In the genomic region with DNA sequence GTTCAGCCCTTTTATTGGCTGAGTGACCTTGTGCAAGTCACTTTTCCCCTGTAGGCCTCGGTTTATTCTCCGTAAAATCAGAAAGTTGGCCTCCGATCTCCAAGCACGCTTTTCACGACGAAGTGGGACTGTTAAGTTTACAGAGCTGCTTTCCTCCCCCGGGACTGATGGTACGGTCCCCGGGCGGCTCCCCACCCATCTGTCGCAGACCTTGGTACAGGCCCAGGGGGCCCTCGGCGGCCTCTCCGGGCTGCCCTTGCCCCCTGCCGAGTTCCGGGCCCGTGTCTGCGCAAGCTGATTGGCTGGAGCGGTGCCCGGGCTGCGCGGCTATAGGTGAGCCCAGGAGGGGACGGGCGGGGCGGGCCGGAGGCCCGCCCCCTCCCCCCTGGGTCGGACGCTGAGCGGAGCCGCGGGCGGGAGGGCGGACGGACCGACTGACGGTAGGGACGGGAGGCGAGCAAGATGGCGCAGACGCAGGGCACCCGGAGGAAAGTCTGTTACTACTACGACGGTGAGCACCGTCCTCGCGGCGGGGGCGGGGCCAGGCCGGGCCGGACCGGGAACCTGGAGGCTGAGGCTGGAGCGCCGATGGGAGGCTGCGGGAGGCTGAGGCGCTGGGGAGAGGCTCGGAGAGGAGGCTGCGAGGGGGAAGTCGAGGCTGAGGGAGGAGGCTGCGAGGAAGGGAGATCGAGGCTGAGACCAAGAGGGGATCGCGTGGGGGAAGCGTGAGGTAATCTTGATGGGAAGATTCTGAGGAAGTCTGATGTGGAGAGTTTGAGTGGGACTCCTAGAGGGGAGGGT, we compare ENCODE assay signal across 1 cellular context.
TF ChIP-seq lines count a peak whose summit lies in the region.

A gene (plus strand): TSS at position 376 of the 801 bp plus-strand sequence. CDS start 87 bp downstream, at position 463.

TF ChIP-seq in K562, 482 proteins besides CTCF, POLR2A, EP300 and RAD21 (continued from another document and continues in another):
- TF ChIP-seq, protein P1, sequence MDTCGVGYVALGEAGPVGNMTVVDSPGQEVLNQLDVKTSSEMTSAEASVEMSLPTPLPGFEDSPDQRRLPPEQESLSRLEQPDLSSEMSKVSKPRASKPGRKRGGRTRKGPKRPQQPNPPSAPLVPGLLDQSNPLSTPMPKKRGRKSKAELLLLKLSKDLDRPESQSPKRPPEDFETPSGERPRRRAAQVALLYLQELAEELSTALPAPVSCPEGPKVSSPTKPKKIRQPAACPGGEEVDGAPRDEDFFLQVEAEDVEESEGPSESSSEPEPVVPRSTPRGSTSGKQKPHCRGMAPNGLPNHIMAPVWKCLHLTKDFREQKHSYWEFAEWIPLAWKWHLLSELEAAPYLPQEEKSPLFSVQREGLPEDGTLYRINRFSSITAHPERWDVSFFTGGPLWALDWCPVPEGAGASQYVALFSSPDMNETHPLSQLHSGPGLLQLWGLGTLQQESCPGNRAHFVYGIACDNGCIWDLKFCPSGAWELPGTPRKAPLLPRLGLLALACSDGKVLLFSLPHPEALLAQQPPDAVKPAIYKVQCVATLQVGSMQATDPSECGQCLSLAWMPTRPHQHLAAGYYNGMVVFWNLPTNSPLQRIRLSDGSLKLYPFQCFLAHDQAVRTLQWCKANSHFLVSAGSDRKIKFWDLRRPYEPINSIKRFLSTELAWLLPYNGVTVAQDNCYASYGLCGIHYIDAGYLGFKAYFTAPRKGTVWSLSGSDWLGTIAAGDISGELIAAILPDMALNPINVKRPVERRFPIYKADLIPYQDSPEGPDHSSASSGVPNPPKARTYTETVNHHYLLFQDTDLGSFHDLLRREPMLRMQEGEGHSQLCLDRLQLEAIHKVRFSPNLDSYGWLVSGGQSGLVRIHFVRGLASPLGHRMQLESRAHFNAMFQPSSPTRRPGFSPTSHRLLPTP (IDR thresholded peaks at IDR 0.05; ENCODE audit: borderline replicate concordance, extremely low read depth, insufficient read length), result no peak
- peak; percentile 52 for TF ChIP-seq NFRKB (IDR thresholded peaks at IDR 0.05; ENCODE audit: low read depth)
- no peak; the same call in 1 of the 2 replicates for TF ChIP-seq GATA2 (CRISPR knock-in tag; IDR thresholded peaks at IDR 0.05)
- TF ChIP-seq, protein P2, sequence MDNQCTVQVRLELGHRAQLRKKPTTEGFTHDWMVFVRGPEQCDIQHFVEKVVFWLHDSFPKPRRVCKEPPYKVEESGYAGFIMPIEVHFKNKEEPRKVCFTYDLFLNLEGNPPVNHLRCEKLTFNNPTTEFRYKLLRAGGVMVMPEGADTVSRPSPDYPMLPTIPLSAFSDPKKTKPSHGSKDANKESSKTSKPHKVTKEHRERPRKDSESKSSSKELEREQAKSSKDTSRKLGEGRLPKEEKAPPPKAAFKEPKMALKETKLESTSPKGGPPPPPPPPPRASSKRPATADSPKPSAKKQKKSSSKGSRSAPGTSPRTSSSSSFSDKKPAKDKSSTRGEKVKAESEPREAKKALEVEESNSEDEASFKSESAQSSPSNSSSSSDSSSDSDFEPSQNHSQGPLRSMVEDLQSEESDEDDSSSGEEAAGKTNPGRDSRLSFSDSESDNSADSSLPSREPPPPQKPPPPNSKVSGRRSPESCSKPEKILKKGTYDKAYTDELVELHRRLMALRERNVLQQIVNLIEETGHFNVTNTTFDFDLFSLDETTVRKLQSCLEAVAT (IDR thresholded peaks at IDR 0.05), result peak; percentile 86 to 94
- no peak for TF ChIP-seq PCBP2 (IDR thresholded peaks at IDR 0.05; ENCODE audit: low read depth, low read length, poor library complexity, severe bottlenecking)
- no peak for TF ChIP-seq MTF1 (CRISPR knock-in tag; IDR thresholded peaks at IDR 0.05; ENCODE audit: borderline replicate concordance)
- TF ChIP-seq XRCC3 (IDR thresholded peaks at IDR 0.05), result no peak
- peak; percentile 78 for TF ChIP-seq ELF4 (CRISPR knock-in tag; IDR thresholded peaks at IDR 0.05)
- peak; percentile 24 to 75; a peak in 2 of 4 replicates for TF ChIP-seq ARNT (IDR thresholded peaks at IDR 0.05)
- no peak; the same call in 1 of the 2 replicates for TF ChIP-seq HIVEP1 (CRISPR knock-in tag; IDR thresholded peaks at IDR 0.05)
- peak; percentile 72 for TF ChIP-seq GTF2E2 (tag; IDR thresholded peaks at IDR 0.05)
- TF ChIP-seq PURB (CRISPR knock-in tag; IDR thresholded peaks at IDR 0.05; ENCODE audit: low read depth), result no peak
- TF ChIP-seq YY1 (IDR thresholded peaks at IDR 0.05; ENCODE audit: borderline replicate concordance in 1 of 3, control insufficient read depth in 1 of 3, extremely low read depth in 1 of 3, insufficient read depth in 3 of 3, insufficient read length in 1 of 3, insufficient replicate concordance in 2 of 3, low read depth in 1 of 3, low read length in 2 of 3), result peak; percentile 74 to 94 (median 90)
- TF ChIP-seq, protein P3, sequence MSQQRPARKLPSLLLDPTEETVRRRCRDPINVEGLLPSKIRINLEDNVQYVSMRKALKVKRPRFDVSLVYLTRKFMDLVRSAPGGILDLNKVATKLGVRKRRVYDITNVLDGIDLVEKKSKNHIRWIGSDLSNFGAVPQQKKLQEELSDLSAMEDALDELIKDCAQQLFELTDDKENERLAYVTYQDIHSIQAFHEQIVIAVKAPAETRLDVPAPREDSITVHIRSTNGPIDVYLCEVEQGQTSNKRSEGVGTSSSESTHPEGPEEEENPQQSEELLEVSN (IDR thresholded peaks at IDR 0.05; ENCODE audit: borderline replicate concordance in 1 of 2, extremely low read depth in 1 of 2, insufficient read depth in 1 of 2, insufficient read length in 1 of 2, low read depth in 1 of 2, low read length in 1 of 2, poor library complexity in 1 of 2, severe bottlenecking in 1 of 2), result peak in 1 of 2 experiments; percentile 40
- TF ChIP-seq NELFE (IDR thresholded peaks at IDR 0.05; ENCODE audit: insufficient read depth, insufficient read length), result no peak
- no peak for TF ChIP-seq CBX2 (IDR thresholded peaks at IDR 0.05; ENCODE audit: insufficient read depth, low read length, poor library complexity, severe bottlenecking)
- TF ChIP-seq KDM2B (CRISPR knock-in tag; IDR thresholded peaks at IDR 0.05), result no peak
- no peak for TF ChIP-seq HDAC6 (IDR thresholded peaks at IDR 0.05; ENCODE audit: low read depth, low read length)
- no peak for TF ChIP-seq CHD4 (IDR thresholded peaks at IDR 0.05; ENCODE audit: insufficient read depth, insufficient replicate concordance, low read depth, low read length, poor library complexity, severe bottlenecking)
- 0 out of 2 replicates have a peak, but pooled peaks have one; percentile 24 for TF ChIP-seq ZNF232 (CRISPR knock-in tag; IDR thresholded peaks at IDR 0.05)
- TF ChIP-seq, protein P4, sequence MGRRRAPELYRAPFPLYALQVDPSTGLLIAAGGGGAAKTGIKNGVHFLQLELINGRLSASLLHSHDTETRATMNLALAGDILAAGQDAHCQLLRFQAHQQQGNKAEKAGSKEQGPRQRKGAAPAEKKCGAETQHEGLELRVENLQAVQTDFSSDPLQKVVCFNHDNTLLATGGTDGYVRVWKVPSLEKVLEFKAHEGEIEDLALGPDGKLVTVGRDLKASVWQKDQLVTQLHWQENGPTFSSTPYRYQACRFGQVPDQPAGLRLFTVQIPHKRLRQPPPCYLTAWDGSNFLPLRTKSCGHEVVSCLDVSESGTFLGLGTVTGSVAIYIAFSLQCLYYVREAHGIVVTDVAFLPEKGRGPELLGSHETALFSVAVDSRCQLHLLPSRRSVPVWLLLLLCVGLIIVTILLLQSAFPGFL (CRISPR knock-in tag; IDR thresholded peaks at IDR 0.05), result no peak
- peak; percentile 4 for TF ChIP-seq MEIS2 (IDR thresholded peaks at IDR 0.05; ENCODE audit: partially characterized antibody)
- TF ChIP-seq, protein P5, sequence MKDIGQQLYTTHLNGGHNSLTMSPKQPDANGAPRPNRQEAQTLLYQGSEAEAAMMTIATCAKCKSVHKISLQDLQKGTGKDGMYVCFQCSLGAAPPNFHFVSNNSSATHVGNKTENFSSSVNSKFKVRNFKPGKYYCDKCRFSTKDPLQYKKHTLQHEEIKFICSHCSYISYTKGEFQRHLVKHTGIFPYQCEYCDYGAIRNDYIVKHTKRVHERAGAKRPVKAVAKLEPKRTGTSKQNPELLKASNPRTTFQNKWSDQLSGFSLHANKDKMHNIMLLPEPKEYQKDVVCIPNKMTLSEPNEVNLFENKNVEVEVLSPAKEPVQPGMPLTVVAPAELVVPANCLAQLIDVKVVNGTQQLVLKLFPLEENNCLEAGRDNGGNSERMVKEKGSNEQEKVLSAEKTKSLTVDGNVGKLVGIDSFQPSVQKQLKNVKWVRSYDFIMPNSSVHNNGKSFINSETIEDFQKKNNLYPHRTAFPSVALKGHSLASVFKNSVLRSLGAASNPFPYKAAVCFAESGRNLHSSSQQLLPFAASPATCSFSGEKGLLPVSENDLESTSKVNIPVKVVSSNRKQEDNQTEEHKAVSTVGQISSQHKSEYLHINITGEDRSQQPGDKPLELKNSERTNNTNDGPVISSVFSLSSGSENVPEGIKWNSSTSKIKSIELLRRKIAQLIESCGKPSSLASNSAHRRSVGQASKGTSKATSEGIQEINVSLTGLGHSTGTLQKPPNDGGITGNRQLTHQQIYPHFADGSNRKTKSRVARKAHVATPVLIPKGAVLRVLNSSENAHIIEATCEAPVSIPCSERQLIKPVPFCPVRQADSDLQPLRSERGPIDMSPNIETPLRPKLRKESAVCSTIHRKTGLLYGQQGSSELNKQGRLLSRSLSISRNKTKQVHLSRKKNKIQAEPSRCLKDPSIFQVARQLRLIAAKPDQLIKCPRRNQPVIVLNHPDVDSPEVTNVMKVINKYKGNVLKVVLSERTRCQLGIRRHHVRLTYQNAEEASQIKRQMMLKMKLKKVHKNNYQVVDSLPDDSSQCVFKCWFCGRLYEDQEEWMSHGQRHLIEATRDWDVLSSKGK (CRISPR knock-in tag; IDR thresholded peaks at IDR 0.05), result no peak
- TF ChIP-seq FOS (IDR thresholded peaks at IDR 0.05; ENCODE audit: extremely low read depth, insufficient read length), result peak; percentile 92
- no peak for TF ChIP-seq ZC3H8 (IDR thresholded peaks at IDR 0.05)
- 0 out of 2 replicates have a peak, but pooled peaks have one; percentile 73 for TF ChIP-seq CHCHD3 (CRISPR knock-in tag; IDR thresholded peaks at IDR 0.05)
- TF ChIP-seq, protein P6, sequence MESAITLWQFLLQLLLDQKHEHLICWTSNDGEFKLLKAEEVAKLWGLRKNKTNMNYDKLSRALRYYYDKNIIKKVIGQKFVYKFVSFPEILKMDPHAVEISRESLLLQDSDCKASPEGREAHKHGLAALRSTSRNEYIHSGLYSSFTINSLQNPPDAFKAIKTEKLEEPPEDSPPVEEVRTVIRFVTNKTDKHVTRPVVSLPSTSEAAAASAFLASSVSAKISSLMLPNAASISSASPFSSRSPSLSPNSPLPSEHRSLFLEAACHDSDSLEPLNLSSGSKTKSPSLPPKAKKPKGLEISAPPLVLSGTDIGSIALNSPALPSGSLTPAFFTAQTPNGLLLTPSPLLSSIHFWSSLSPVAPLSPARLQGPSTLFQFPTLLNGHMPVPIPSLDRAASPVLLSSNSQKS (CRISPR knock-in tag; IDR thresholded peaks at IDR 0.05), result no peak
- no peak for TF ChIP-seq CBFA2T2 (conservative IDR thresholded peaks at IDR 0.05)
- peak; percentile 37 for TF ChIP-seq ARHGAP35 (IDR thresholded peaks at IDR 0.05; ENCODE audit: partially characterized antibody)
- TF ChIP-seq ZNF12 (CRISPR knock-in tag; IDR thresholded peaks at IDR 0.05), result peak; percentile 72; the same call in 1 of the 2 replicates
- TF ChIP-seq RBBP5 (IDR thresholded peaks at IDR 0.05; ENCODE audit: borderline replicate concordance, insufficient read depth, low read length, poor library complexity, severe bottlenecking), result peak; percentile 85
- no peak for TF ChIP-seq ETV6 (IDR thresholded peaks at IDR 0.05; ENCODE audit: borderline replicate concordance in 1 of 2, low read depth in 2 of 2, low read length in 1 of 2)
- TF ChIP-seq ETV6 (CRISPR knock-in tag; IDR thresholded peaks at IDR 0.05; ENCODE audit: borderline replicate concordance), result no peak
- no peak for TF ChIP-seq ZNF239 (CRISPR knock-in tag; IDR thresholded peaks at IDR 0.05)
- TF ChIP-seq RBM14 (IDR thresholded peaks at IDR 0.05; ENCODE audit: borderline replicate concordance, insufficient read depth, low read depth, low read length), result no peak
- no peak for TF ChIP-seq SMAD2 (IDR thresholded peaks at IDR 0.05; ENCODE audit: low read depth, low read length)
- TF ChIP-seq ZNF507 (tag; conservative IDR thresholded peaks at IDR 0.05), result no peak
- TF ChIP-seq PHF8 (IDR thresholded peaks at IDR 0.05; ENCODE audit: borderline replicate concordance, low read length), result peak; percentile 83; the same call in 1 of the 2 replicates
- TF ChIP-seq ZNF347 (CRISPR knock-in tag; IDR thresholded peaks at IDR 0.05; ENCODE audit: low read depth), result no peak
- no peak for TF ChIP-seq ZNF75A (CRISPR knock-in tag; IDR thresholded peaks at IDR 0.05)
- TF ChIP-seq EP400 (IDR thresholded peaks at IDR 0.05), result peak; percentile 81
- TF ChIP-seq ZNF140 (CRISPR knock-in tag; IDR thresholded peaks at IDR 0.05), result no peak
- TF ChIP-seq ZNF766 (CRISPR knock-in tag; conservative IDR thresholded peaks at IDR 0.05), result 0 out of 2 replicates have a peak, but pooled peaks have one; percentile 54
- peak; percentile 27 to 34; a peak in 3 of 4 replicates for TF ChIP-seq SIX5 (IDR thresholded peaks at IDR 0.05; ENCODE audit: borderline replicate concordance in 1 of 2, insufficient read depth in 1 of 2, low read depth in 1 of 2, low read length in 2 of 2)
- TF ChIP-seq, protein P7, sequence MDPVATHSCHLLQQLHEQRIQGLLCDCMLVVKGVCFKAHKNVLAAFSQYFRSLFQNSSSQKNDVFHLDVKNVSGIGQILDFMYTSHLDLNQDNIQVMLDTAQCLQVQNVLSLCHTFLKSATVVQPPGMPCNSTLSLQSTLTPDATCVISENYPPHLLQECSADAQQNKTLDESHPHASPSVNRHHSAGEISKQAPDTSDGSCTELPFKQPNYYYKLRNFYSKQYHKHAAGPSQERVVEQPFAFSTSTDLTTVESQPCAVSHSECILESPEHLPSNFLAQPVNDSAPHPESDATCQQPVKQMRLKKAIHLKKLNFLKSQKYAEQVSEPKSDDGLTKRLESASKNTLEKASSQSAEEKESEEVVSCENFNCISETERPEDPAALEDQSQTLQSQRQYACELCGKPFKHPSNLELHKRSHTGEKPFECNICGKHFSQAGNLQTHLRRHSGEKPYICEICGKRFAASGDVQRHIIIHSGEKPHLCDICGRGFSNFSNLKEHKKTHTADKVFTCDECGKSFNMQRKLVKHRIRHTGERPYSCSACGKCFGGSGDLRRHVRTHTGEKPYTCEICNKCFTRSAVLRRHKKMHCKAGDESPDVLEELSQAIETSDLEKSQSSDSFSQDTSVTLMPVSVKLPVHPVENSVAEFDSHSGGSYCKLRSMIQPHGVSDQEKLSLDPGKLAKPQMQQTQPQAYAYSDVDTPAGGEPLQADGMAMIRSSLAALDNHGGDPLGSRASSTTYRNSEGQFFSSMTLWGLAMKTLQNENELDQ (CRISPR knock-in tag; IDR thresholded peaks at IDR 0.05; ENCODE audit: borderline replicate concordance), result no peak
- TF ChIP-seq, protein P8, sequence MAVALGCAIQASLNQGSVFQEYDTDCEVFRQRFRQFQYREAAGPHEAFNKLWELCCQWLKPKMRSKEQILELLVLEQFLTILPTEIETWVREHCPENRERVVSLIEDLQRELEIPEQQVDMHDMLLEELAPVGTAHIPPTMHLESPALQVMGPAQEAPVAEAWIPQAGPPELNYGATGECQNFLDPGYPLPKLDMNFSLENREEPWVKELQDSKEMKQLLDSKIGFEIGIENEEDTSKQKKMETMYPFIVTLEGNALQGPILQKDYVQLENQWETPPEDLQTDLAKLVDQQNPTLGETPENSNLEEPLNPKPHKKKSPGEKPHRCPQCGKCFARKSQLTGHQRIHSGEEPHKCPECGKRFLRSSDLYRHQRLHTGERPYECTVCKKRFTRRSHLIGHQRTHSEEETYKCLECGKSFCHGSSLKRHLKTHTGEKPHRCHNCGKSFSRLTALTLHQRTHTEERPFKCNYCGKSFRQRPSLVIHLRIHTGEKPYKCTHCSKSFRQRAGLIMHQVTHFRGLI (CRISPR knock-in tag; IDR thresholded peaks at IDR 0.05), result 0 out of 2 replicates have a peak, but pooled peaks have one; percentile 43
- no peak for TF ChIP-seq PYGO2 (tag; IDR thresholded peaks at IDR 0.05)
